ENCODE assay signal across 1 cellular context in the genomic region with DNA sequence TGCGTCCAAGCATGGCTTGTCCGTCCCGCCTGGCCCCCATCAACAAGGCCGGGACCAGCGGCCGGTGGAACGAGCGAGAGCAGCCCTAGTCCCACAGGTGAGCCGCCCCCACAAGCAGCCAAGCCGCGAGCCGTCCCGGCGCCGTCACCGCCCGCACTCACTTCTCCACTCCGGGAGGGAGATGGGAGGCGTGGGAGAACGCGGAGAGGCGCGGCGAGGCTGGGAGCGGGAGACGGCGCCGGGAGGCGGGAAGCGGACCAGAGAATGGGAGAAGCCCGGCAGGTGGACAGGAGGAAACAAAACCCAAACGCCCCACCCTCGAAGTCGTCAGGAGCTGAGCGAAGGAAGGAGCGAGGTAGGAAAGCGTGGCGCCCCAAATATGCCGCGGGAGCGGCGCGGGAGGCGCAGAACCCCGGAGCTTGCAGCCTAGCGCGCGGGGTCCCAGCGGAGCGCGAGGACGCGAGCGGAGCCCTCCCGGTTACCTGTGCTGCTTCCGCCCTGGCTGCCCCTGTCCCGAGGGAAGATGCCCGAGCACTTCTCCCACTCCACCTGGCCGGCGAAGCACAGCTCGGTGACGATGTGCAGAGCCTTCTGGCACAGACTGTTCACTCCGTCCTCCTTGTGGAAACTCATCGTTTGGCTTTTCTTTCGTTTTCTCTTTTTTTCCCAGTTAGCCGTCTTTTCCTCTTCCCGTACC.
TF ChIP-seq lines count a peak whose summit lies in the region.

No MANE protein-coding gene starts in this region.

TF ChIP-seq in GM23338, 12 proteins besides CTCF, POLR2A, EP300 and RAD21 (continued from another document):
- TF ChIP-seq, protein P1, sequence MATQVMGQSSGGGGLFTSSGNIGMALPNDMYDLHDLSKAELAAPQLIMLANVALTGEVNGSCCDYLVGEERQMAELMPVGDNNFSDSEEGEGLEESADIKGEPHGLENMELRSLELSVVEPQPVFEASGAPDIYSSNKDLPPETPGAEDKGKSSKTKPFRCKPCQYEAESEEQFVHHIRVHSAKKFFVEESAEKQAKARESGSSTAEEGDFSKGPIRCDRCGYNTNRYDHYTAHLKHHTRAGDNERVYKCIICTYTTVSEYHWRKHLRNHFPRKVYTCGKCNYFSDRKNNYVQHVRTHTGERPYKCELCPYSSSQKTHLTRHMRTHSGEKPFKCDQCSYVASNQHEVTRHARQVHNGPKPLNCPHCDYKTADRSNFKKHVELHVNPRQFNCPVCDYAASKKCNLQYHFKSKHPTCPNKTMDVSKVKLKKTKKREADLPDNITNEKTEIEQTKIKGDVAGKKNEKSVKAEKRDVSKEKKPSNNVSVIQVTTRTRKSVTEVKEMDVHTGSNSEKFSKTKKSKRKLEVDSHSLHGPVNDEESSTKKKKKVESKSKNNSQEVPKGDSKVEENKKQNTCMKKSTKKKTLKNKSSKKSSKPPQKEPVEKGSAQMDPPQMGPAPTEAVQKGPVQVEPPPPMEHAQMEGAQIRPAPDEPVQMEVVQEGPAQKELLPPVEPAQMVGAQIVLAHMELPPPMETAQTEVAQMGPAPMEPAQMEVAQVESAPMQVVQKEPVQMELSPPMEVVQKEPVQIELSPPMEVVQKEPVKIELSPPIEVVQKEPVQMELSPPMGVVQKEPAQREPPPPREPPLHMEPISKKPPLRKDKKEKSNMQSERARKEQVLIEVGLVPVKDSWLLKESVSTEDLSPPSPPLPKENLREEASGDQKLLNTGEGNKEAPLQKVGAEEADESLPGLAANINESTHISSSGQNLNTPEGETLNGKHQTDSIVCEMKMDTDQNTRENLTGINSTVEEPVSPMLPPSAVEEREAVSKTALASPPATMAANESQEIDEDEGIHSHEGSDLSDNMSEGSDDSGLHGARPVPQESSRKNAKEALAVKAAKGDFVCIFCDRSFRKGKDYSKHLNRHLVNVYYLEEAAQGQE (IDR thresholded peaks at IDR 0.05; ENCODE audit: unreplicated experiment), result no peak
- TF ChIP-seq STAT1 (IDR thresholded peaks at IDR 0.05; ENCODE audit: unreplicated experiment), result no peak
- TF ChIP-seq JUNB (IDR thresholded peaks at IDR 0.05; ENCODE audit: unreplicated experiment), result no peak
- TF ChIP-seq ZNF331 (CRISPR knock-in tag; IDR thresholded peaks at IDR 0.05; ENCODE audit: low read depth), result no peak
- TF ChIP-seq CREB1 (CRISPR knock-in tag; IDR thresholded peaks at IDR 0.05; ENCODE audit: low read depth), result no peak
